Comparison of ENCODE assay signal across 1 cellular context in genomic region chr6:118761643-118762042, GRCh38.
TF ChIP-seq lines count a peak whose summit lies in the region.

No MANE protein-coding gene starts in this region.

TF ChIP-seq in K562, 482 proteins besides CTCF, POLR2A, EP300 and RAD21 (continued from another document and continues in another):
- TF ChIP-seq MEF2D (tag; conservative IDR thresholded peaks at IDR 0.05; ENCODE audit: low read depth) = no peak
- TF ChIP-seq, protein P1, sequence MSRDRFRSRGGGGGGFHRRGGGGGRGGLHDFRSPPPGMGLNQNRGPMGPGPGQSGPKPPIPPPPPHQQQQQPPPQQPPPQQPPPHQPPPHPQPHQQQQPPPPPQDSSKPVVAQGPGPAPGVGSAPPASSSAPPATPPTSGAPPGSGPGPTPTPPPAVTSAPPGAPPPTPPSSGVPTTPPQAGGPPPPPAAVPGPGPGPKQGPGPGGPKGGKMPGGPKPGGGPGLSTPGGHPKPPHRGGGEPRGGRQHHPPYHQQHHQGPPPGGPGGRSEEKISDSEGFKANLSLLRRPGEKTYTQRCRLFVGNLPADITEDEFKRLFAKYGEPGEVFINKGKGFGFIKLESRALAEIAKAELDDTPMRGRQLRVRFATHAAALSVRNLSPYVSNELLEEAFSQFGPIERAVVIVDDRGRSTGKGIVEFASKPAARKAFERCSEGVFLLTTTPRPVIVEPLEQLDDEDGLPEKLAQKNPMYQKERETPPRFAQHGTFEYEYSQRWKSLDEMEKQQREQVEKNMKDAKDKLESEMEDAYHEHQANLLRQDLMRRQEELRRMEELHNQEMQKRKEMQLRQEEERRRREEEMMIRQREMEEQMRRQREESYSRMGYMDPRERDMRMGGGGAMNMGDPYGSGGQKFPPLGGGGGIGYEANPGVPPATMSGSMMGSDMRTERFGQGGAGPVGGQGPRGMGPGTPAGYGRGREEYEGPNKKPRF (IDR thresholded peaks at IDR 0.05; ENCODE audit: low read depth, low read length) = no peak
- peak; percentile 32; the same call in 1 of the 2 replicates for TF ChIP-seq TEAD4 (IDR thresholded peaks at IDR 0.05; ENCODE audit: low read length)
- no peak for TF ChIP-seq TEAD4 (CRISPR knock-in tag; IDR thresholded peaks at IDR 0.05; ENCODE audit: borderline replicate concordance)
- 0 out of 2 replicates have a peak, but pooled peaks have one; percentile 51 for TF ChIP-seq LEF1 (IDR thresholded peaks at IDR 0.05)
- TF ChIP-seq HMBOX1 (IDR thresholded peaks at IDR 0.05) = 0 out of 2 replicates have a peak, but pooled peaks have one; percentile 42
- TF ChIP-seq, protein P2, sequence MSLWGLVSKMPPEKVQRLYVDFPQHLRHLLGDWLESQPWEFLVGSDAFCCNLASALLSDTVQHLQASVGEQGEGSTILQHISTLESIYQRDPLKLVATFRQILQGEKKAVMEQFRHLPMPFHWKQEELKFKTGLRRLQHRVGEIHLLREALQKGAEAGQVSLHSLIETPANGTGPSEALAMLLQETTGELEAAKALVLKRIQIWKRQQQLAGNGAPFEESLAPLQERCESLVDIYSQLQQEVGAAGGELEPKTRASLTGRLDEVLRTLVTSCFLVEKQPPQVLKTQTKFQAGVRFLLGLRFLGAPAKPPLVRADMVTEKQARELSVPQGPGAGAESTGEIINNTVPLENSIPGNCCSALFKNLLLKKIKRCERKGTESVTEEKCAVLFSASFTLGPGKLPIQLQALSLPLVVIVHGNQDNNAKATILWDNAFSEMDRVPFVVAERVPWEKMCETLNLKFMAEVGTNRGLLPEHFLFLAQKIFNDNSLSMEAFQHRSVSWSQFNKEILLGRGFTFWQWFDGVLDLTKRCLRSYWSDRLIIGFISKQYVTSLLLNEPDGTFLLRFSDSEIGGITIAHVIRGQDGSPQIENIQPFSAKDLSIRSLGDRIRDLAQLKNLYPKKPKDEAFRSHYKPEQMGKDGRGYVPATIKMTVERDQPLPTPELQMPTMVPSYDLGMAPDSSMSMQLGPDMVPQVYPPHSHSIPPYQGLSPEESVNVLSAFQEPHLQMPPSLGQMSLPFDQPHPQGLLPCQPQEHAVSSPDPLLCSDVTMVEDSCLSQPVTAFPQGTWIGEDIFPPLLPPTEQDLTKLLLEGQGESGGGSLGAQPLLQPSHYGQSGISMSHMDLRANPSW (CRISPR knock-in tag; IDR thresholded peaks at IDR 0.05) = no peak
- no peak for TF ChIP-seq CCNT2 (IDR thresholded peaks at IDR 0.05; ENCODE audit: borderline replicate concordance, extremely low read depth, insufficient read length, low read depth, low read length)
- 0 out of 4 replicates have a peak, but pooled peaks of 1 of the 2 experiments have one; percentile 31 for TF ChIP-seq TRIM24 (IDR thresholded peaks at IDR 0.05)
- TF ChIP-seq GABPB2 (CRISPR knock-in tag; conservative IDR thresholded peaks at IDR 0.05) = no peak
- no peak for TF ChIP-seq ZNF699 (CRISPR knock-in tag; IDR thresholded peaks at IDR 0.05; ENCODE audit: insufficient replicate concordance)
- peak; percentile 55; the same call in 1 of the 2 replicates for TF ChIP-seq CBFA2T3 (IDR thresholded peaks at IDR 0.05)
- no peak for TF ChIP-seq PCBP2 (IDR thresholded peaks at IDR 0.05; ENCODE audit: low read depth, low read length, poor library complexity, severe bottlenecking)
- TF ChIP-seq, protein P3, sequence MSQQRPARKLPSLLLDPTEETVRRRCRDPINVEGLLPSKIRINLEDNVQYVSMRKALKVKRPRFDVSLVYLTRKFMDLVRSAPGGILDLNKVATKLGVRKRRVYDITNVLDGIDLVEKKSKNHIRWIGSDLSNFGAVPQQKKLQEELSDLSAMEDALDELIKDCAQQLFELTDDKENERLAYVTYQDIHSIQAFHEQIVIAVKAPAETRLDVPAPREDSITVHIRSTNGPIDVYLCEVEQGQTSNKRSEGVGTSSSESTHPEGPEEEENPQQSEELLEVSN (IDR thresholded peaks at IDR 0.05; ENCODE audit: borderline replicate concordance in 1 of 2, extremely low read depth in 1 of 2, insufficient read depth in 1 of 2, insufficient read length in 1 of 2, low read depth in 1 of 2, low read length in 1 of 2, poor library complexity in 1 of 2, severe bottlenecking in 1 of 2) = no peak
- no peak for TF ChIP-seq ZNF408 (CRISPR knock-in tag; IDR thresholded peaks at IDR 0.05; ENCODE audit: low read depth)
- TF ChIP-seq, protein P4, sequence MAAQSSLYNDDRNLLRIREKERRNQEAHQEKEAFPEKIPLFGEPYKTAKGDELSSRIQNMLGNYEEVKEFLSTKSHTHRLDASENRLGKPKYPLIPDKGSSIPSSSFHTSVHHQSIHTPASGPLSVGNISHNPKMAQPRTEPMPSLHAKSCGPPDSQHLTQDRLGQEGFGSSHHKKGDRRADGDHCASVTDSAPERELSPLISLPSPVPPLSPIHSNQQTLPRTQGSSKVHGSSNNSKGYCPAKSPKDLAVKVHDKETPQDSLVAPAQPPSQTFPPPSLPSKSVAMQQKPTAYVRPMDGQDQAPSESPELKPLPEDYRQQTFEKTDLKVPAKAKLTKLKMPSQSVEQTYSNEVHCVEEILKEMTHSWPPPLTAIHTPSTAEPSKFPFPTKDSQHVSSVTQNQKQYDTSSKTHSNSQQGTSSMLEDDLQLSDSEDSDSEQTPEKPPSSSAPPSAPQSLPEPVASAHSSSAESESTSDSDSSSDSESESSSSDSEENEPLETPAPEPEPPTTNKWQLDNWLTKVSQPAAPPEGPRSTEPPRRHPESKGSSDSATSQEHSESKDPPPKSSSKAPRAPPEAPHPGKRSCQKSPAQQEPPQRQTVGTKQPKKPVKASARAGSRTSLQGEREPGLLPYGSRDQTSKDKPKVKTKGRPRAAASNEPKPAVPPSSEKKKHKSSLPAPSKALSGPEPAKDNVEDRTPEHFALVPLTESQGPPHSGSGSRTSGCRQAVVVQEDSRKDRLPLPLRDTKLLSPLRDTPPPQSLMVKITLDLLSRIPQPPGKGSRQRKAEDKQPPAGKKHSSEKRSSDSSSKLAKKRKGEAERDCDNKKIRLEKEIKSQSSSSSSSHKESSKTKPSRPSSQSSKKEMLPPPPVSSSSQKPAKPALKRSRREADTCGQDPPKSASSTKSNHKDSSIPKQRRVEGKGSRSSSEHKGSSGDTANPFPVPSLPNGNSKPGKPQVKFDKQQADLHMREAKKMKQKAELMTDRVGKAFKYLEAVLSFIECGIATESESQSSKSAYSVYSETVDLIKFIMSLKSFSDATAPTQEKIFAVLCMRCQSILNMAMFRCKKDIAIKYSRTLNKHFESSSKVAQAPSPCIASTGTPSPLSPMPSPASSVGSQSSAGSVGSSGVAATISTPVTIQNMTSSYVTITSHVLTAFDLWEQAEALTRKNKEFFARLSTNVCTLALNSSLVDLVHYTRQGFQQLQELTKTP (IDR thresholded peaks at IDR 0.05; ENCODE audit: low read depth in 1 of 2, partially characterized antibody in 2 of 2) = no peak
- TF ChIP-seq NFIC (IDR thresholded peaks at IDR 0.05) = peak; percentile 52
- TF ChIP-seq SMC3 (conservative IDR thresholded peaks at IDR 0.05; ENCODE audit: insufficient read depth, low read depth, low read length) = no peak
- 0 out of 2 replicates have a peak, but pooled peaks have one; percentile 35 for TF ChIP-seq ARID1B (IDR thresholded peaks at IDR 0.05)
- TF ChIP-seq SMARCC2 (IDR thresholded peaks at IDR 0.05; ENCODE audit: low read depth) = no peak
- TF ChIP-seq KAT2B (IDR thresholded peaks at IDR 0.05; ENCODE audit: low read depth, low read length) = no peak
- peak; percentile 16; the same call in 1 of the 2 replicates for TF ChIP-seq SMARCA4 (IDR thresholded peaks at IDR 0.05)
- peak; percentile 44; the same call in 1 of the 2 replicates for TF ChIP-seq FOXA1 (IDR thresholded peaks at IDR 0.05; ENCODE audit: borderline replicate concordance)
- TF ChIP-seq RCOR1 (IDR thresholded peaks at IDR 0.05; ENCODE audit: borderline replicate concordance in 1 of 2, low read depth in 2 of 2, low read length in 2 of 2) = peak in 1 of 2 experiments; percentile 71; a peak in 1 of 4 replicates
- no peak for TF ChIP-seq ZBTB9 (CRISPR knock-in tag; IDR thresholded peaks at IDR 0.05)
- no peak for TF ChIP-seq ELF1 (tag; IDR thresholded peaks at IDR 0.05)
- TF ChIP-seq MAFG (tag; conservative IDR thresholded peaks at IDR 0.05) = peak; percentile 90
- peak in 1 of 2 experiments; percentile 37; a peak in 2 of 4 replicates for TF ChIP-seq FOXK2 (conservative IDR thresholded peaks at IDR 0.05 in 1 of 2, IDR thresholded peaks at IDR 0.05 in 1 of 2; ENCODE audit: low read depth in 2 of 2)
- peak; percentile 42; the same call in 1 of the 2 replicates for TF ChIP-seq SOX6 (IDR thresholded peaks at IDR 0.05)
- TF ChIP-seq LCOR (CRISPR knock-in tag; IDR thresholded peaks at IDR 0.05) = no peak
- TF ChIP-seq FOXA3 (CRISPR knock-in tag; conservative IDR thresholded peaks at IDR 0.05 in 1 of 2, IDR thresholded peaks at IDR 0.05 in 1 of 2) = peak in 1 of 2 experiments; percentile 84; a peak in 2 of 4 replicates
- TF ChIP-seq SRF (CRISPR knock-in tag; IDR thresholded peaks at IDR 0.05) = no peak
- TF ChIP-seq NFYB (IDR thresholded peaks at IDR 0.05; ENCODE audit: extremely low read depth, insufficient read length) = peak; percentile 35
- TF ChIP-seq, protein P5, sequence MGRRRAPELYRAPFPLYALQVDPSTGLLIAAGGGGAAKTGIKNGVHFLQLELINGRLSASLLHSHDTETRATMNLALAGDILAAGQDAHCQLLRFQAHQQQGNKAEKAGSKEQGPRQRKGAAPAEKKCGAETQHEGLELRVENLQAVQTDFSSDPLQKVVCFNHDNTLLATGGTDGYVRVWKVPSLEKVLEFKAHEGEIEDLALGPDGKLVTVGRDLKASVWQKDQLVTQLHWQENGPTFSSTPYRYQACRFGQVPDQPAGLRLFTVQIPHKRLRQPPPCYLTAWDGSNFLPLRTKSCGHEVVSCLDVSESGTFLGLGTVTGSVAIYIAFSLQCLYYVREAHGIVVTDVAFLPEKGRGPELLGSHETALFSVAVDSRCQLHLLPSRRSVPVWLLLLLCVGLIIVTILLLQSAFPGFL (CRISPR knock-in tag; IDR thresholded peaks at IDR 0.05) = no peak
- TF ChIP-seq ZNF316 (IDR thresholded peaks at IDR 0.05) = peak; percentile 97
- TF ChIP-seq HDAC1 (IDR thresholded peaks at IDR 0.05) = peak in 1 of 2 experiments; percentile 59; a peak in 1 of 4 replicates
- TF ChIP-seq, protein P6, sequence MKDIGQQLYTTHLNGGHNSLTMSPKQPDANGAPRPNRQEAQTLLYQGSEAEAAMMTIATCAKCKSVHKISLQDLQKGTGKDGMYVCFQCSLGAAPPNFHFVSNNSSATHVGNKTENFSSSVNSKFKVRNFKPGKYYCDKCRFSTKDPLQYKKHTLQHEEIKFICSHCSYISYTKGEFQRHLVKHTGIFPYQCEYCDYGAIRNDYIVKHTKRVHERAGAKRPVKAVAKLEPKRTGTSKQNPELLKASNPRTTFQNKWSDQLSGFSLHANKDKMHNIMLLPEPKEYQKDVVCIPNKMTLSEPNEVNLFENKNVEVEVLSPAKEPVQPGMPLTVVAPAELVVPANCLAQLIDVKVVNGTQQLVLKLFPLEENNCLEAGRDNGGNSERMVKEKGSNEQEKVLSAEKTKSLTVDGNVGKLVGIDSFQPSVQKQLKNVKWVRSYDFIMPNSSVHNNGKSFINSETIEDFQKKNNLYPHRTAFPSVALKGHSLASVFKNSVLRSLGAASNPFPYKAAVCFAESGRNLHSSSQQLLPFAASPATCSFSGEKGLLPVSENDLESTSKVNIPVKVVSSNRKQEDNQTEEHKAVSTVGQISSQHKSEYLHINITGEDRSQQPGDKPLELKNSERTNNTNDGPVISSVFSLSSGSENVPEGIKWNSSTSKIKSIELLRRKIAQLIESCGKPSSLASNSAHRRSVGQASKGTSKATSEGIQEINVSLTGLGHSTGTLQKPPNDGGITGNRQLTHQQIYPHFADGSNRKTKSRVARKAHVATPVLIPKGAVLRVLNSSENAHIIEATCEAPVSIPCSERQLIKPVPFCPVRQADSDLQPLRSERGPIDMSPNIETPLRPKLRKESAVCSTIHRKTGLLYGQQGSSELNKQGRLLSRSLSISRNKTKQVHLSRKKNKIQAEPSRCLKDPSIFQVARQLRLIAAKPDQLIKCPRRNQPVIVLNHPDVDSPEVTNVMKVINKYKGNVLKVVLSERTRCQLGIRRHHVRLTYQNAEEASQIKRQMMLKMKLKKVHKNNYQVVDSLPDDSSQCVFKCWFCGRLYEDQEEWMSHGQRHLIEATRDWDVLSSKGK (CRISPR knock-in tag; IDR thresholded peaks at IDR 0.05) = no peak
- no peak for TF ChIP-seq FOXM1 (IDR thresholded peaks at IDR 0.05; ENCODE audit: low read depth)
- TF ChIP-seq FOXM1 (CRISPR knock-in tag; IDR thresholded peaks at IDR 0.05; ENCODE audit: low read depth) = no peak
- TF ChIP-seq MAFK (IDR thresholded peaks at IDR 0.05; ENCODE audit: low read length) = peak; percentile 61; the same call in 1 of the 2 replicates
- TF ChIP-seq, protein P7, sequence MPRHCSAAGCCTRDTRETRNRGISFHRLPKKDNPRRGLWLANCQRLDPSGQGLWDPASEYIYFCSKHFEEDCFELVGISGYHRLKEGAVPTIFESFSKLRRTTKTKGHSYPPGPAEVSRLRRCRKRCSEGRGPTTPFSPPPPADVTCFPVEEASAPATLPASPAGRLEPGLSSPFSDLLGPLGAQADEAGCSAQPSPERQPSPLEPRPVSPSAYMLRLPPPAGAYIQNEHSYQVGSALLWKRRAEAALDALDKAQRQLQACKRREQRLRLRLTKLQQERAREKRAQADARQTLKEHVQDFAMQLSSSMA (CRISPR knock-in tag; IDR thresholded peaks at IDR 0.05) = no peak
- no peak for TF ChIP-seq KLF1 (tag; IDR thresholded peaks at IDR 0.05)
- peak; percentile 63 for TF ChIP-seq DPF2 (IDR thresholded peaks at IDR 0.05)
- no peak for TF ChIP-seq MCM7 (IDR thresholded peaks at IDR 0.05)
- TF ChIP-seq TAF9B (IDR thresholded peaks at IDR 0.05; ENCODE audit: partially characterized antibody) = no peak
- TF ChIP-seq, protein P8, sequence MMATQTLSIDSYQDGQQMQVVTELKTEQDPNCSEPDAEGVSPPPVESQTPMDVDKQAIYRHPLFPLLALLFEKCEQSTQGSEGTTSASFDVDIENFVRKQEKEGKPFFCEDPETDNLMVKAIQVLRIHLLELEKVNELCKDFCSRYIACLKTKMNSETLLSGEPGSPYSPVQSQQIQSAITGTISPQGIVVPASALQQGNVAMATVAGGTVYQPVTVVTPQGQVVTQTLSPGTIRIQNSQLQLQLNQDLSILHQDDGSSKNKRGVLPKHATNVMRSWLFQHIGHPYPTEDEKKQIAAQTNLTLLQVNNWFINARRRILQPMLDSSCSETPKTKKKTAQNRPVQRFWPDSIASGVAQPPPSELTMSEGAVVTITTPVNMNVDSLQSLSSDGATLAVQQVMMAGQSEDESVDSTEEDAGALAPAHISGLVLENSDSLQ (IDR thresholded peaks at IDR 0.05) = peak; percentile 78
- no peak for TF ChIP-seq HNRNPK (IDR thresholded peaks at IDR 0.05; ENCODE audit: low read depth, low read length, poor library complexity, severe bottlenecking)
